ENCODE assay signal across 11 cellular contexts in the genomic region with DNA sequence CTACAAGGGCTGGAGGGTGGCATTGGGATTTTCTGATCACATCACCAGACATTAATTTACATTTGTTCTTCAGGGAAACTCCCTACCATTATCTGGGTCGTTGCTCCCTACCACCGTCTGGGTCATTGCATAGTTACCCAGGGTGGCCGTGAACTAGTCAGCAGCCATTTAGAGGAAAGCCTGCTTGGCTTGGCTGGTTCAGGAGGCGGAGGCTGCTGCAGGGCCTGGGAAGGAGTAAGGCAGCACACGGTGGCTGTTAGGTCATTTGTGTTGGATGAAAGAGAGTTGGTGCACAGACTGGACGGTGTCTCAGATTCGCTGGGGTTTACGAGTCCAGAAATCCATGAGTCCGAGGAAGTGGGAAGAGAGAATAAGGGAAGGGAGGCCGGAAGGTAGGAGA. TPM values are rescaled to one million over a fixed set of nuclear protein-coding genes. Genes with fewer than 3 reads are reported as not detected.
DNase-seq lines count a peak whose midpoint lies in the region; ATAC-seq, FAIRE-seq and TF ChIP-seq lines count a peak whose summit lies in the region.
"Had no signal": no experiment of that assay in that cellular context is flagged by ENCODE, and none has a peak within 500 bp of the region (broad histone marks: within the 10 kb centered on the region; RNA-seq: fewer than 3 reads in every experiment).

No MANE protein-coding gene starts in this region.

- H3K4me1 ChIP-seq in CD8-positive, alpha-beta T cell (ENCODE audit: insufficient read depth, low read length), result peaks cover 64% of the 10 kb centered on the region
- peaks cover 15 to 67% of the 10 kb centered on the region in 2 donors for H3K4me1 ChIP-seq in left lung

- H3K27ac ChIP-seq in CD8-positive, alpha-beta T cell (ENCODE audit: low read depth, low read length), result no peak overlapping the region
- no peak overlapping the region for H3K27ac ChIP-seq in left lung

- CTCF ChIA-PET in CD8-positive, alpha-beta T cell (lab: Charles Lee), result interaction anchor here (0.9 kb wide), 1 partner anchor 11 kb away, joined by 4 read pairs; no protein-coding TSS in a partner anchor

- no peaks in the 10 kb centered on the region for H3K9me3 ChIP-seq in CD8-positive, alpha-beta T cell (ENCODE audit: low read length)
- no peaks in the 10 kb centered on the region for H3K9me3 ChIP-seq in left lung

- peaks cover 91% of the 10 kb centered on the region for H3K4me1 Mint-ChIP-seq in CD8-positive, alpha-beta T cell (ENCODE audit: low read depth)

- H3K36me3 Mint-ChIP-seq in CD8-positive, alpha-beta T cell, result peaks cover 10% of the 10 kb centered on the region

- H3K9me3 Mint-ChIP-seq in CD8-positive, alpha-beta T cell, result no peaks in the 10 kb centered on the region

- no peaks in the 10 kb centered on the region for H3K27me3 ChIP-seq in CD8-positive, alpha-beta T cell (ENCODE audit: insufficient read depth, low read length)
- no peaks in the 10 kb centered on the region for H3K27me3 ChIP-seq in left lung

- no peak overlapping the region for H3K4me3 ChIP-seq in CD8-positive, alpha-beta T cell (ENCODE audit: low read depth, low read length)
- no peak overlapping the region for H3K4me3 ChIP-seq in left lung

- peak overlapping the region; percentile 84 for H3K27ac Mint-ChIP-seq in CD8-positive, alpha-beta T cell

- H3K36me3 ChIP-seq in CD8-positive, alpha-beta T cell (ENCODE audit: insufficient read depth, low read length), result no peaks in the 10 kb centered on the region
- no peaks in the 10 kb centered on the region for H3K36me3 ChIP-seq in left lung

- no peak for TF ChIP-seq CTCF in CD8-positive, alpha-beta T cell (IDR thresholded peaks at IDR 0.05)
- TF ChIP-seq CTCF in left lung (IDR thresholded peaks at IDR 0.05), result no peak

- POLR2A ChIA-PET in CD8-positive, alpha-beta T cell (lab: Charles Lee), result interaction anchor here (1.0 to 1.9 kb wide), 2 partner anchors 10 to 11 kb away, joined by 3 to 4 read pairs; no protein-coding TSS in a partner anchor

- peak; percentile 28 for ATAC-seq in CD8-positive, alpha-beta T cell
- ATAC-seq in HG03442 (IDR thresholded peaks at IDR 0.05; ENCODE audit: unreplicated experiment) (peak; percentile 60), left lung (no peak)

- no peaks in the 10 kb centered on the region for H3K27me3 Mint-ChIP-seq in CD8-positive, alpha-beta T cell (ENCODE audit: low read depth)

- intact Hi-C loops in CD8-positive, alpha-beta T cell (cut with DNase I, micrococcal nuclease), result no loop called here
- intact Hi-C loops in left lung (cut with DNase I), result no loop called here

- no peak for DNase-seq in CD8-positive, alpha-beta T cell
- DNase-seq in GM19239 (ENCODE audit: insufficient read length, low spot score) (no peak), germinal center (ENCODE audit: low spot score) (peak; percentile 49), DMS53 (lab: John Stamatoyannopoulos, UW) (no peak), NCI-H1105 (lab: John Stamatoyannopoulos, UW) (no peak), NCI-H128 (lab: John Stamatoyannopoulos, UW; ENCODE audit: unreplicated experiment) (no peak), left lung (no peak)
- DNase-seq: DND-41, SW 1271 had no signal

- peak overlapping the region; percentile 46 for H3K4me3 Mint-ChIP-seq in CD8-positive, alpha-beta T cell

- FAIRE-seq in GM19239 (lab: Jason Lieb, UNC), result peak; percentile 81
- FAIRE-seq: islet of Langerhans had no signal

RNA-seq across cellular contexts. Expression of gene ARID1B, which starts 17.8 kb away (rescaled TPM):
- 100 to 1,000 TPM in 1 of 2 experiments, 10 to 100 TPM in 1; 98.4 to 111 TPM for total RNA-seq in CD8-positive, alpha-beta T cell
- 10 to 100 TPM; 67.6 to 69.5 TPM for total RNA-seq in left lung
